ENCODE assay signal across 1 cellular context in genomic region chr1:241817956-241818612, GRCh38.
TF ChIP-seq lines count a peak whose summit lies in the region.

No MANE protein-coding gene starts in this region.

TF ChIP-seq in GM12878, 131 proteins besides CTCF, POLR2A, EP300 and RAD21 (continued from another document):
- TF ChIP-seq NKRF (conservative IDR thresholded peaks at IDR 0.05): no peak
- no peak for TF ChIP-seq MEF2B (IDR thresholded peaks at IDR 0.05; ENCODE audit: partially characterized antibody, poor library complexity, severe bottlenecking)
- TF ChIP-seq TAF1 (IDR thresholded peaks at IDR 0.05; ENCODE audit: borderline replicate concordance, low read depth, low read length): no peak
- TF ChIP-seq ATF2 (IDR thresholded peaks at IDR 0.05; ENCODE audit: low read length): no peak
- TF ChIP-seq JUNB (IDR thresholded peaks at IDR 0.05): no peak
- TF ChIP-seq ZBTB11 (CRISPR knock-in tag; IDR thresholded peaks at IDR 0.05): no peak
- no peak for TF ChIP-seq SP1 (IDR thresholded peaks at IDR 0.05; ENCODE audit: low read depth, low read length)
- no peak for TF ChIP-seq MTA3 (IDR thresholded peaks at IDR 0.05; ENCODE audit: borderline replicate concordance, low read length)
